ENCODE assay signal across 20 cellular contexts in the genomic region with DNA sequence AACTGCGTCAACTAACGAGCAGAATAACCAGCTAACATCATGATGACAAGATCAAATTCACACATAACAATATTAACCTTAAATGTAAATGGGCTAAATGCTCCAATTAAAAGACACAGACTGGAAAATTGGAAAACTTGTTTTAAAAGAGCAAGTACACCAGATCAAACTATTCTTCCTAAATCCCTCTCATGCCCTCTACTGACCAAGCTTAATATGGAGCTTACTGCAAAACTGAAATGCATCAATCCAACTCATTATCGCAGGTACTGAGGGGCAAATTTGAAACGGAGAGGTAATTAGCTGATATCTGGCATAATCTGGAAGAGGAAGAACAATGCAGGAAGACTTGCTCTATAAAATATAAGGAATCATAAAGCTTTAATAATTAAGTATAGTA.
DNase-seq lines count a peak whose midpoint lies in the region; ATAC-seq, FAIRE-seq and TF ChIP-seq lines count a peak whose summit lies in the region.
"Had no signal": no experiment of that assay in that cellular context is flagged by ENCODE, and none has a peak within 500 bp of the region (broad histone marks: within the 10 kb centered on the region; RNA-seq: fewer than 3 reads in every experiment).

No MANE protein-coding gene starts in this region.

- H3K27me3 ChIP-seq in mammary epithelial cell (ENCODE audit: insufficient read depth, low read length) (no peaks in the 10 kb centered on the region), K562 (ENCODE audit: control insufficient read depth in 2 of 2, insufficient read depth in 2 of 2, low read length in 2 of 2) (no peaks in the 10 kb centered on the region), ovary (no peaks in the 10 kb centered on the region)

- no peak overlapping the region for H3K4me3 Mint-ChIP-seq in MCF 10A (ENCODE audit: unreplicated experiment)
- H3K4me3 Mint-ChIP-seq: T-cell had no signal

- no peaks in the 10 kb centered on the region for H3K9me3 Mint-ChIP-seq in MCF 10A (ENCODE audit: unreplicated experiment)

- ATAC-seq in K562 = no peak
- ATAC-seq in HG03196 (IDR thresholded peaks at IDR 0.05; ENCODE audit: unreplicated experiment) = no peak
- ATAC-seq: HepG2, left ventricle myocardium superior, T-cell had no signal

- H3K36me3 ChIP-seq in mammary epithelial cell (ENCODE audit: insufficient read depth, low read length) (no peaks in the 10 kb centered on the region), K562 (ENCODE audit: control insufficient read depth, insufficient read depth, low read length) (no peaks in the 10 kb centered on the region), ovary (no peaks in the 10 kb centered on the region)

- peaks cover 5% of the 10 kb centered on the region for H3K9me3 ChIP-seq in mammary epithelial cell (replicated peaks; ENCODE audit: insufficient read depth, low read length)
- H3K9me3 ChIP-seq in K562 (replicated peaks; ENCODE audit: control insufficient read depth, insufficient read depth, low read depth, low read length) = no peaks in the 10 kb centered on the region
- H3K9me3 ChIP-seq in ovary = no peaks in the 10 kb centered on the region
- H3K9me3 ChIP-seq: Caco-2 had no signal

- intact Hi-C loops in MCF 10A (cut with micrococcal nuclease) (no loop called here), mammary epithelial cell (cut with micrococcal nuclease) (no loop called here), K562 (cut with micrococcal nuclease) (no loop called here), ovary (cut with DNase I) (no loop called here)

- H4K20me1 ChIP-seq in mammary epithelial cell (ENCODE audit: insufficient read depth, low read length) (no peaks in the 10 kb centered on the region), K562 (replicated peaks; ENCODE audit: control insufficient read depth, insufficient read depth, low read length) (no peaks in the 10 kb centered on the region)

- H3K27me3 Mint-ChIP-seq in MCF 10A (ENCODE audit: insufficient read depth, unreplicated experiment) = no peaks in the 10 kb centered on the region
- H3K27me3 Mint-ChIP-seq: T-cell had no signal

- FAIRE-seq in K562 (lab: Jason Lieb, UNC) = no peak
- FAIRE-seq: endometrium, HepG2 had no signal

- TF ChIP-seq POLR2A in K562 (conservative IDR thresholded peaks at IDR 0.05) (no peak), ovary (IDR thresholded peaks at IDR 0.05) (no peak), erythroblast (IDR thresholded peaks at IDR 0.05; ENCODE audit: low read length) (no peak)

- BruUV-seq in MCF 10A (replicated peaks; lab: Mats Ljungman, UMichigan) = no TSS peak
- BruUV-seq in mammary epithelial cell (replicated peaks; lab: Mats Ljungman, UMichigan) = no TSS peak
- BruUV-seq in K562 (replicated peaks; lab: Mats Ljungman, UMichigan) = no TSS peak

- H3K9ac ChIP-seq in mammary epithelial cell (ENCODE audit: insufficient read depth, low read length) (no peak overlapping the region), K562 (ENCODE audit: insufficient read depth in 1 of 2, low read depth in 2 of 2, low read length in 2 of 2) (no peak overlapping the region)
- H3K9ac ChIP-seq: parathyroid adenoma had no signal

- WGBS in mammary epithelial cell (ENCODE audit: low coverage, missing lambda C conversion rate) = 70% methylated on average over 4 of the region's 4 CpGs
- WGBS in K562 (ENCODE audit: insufficient coverage, low coverage, missing lambda C conversion rate) = 8% methylated on average over 4 of the region's 4 CpGs
- WGBS in ovary, 3 donors = 87 to 93% (median 92%) methylated on average over 4 of the region's 4 CpGs

- CTCF ChIA-PET in MCF 10A (lab: Yijun Ruan, JAX) = interaction anchor here (0.6 to 1.2 kb wide), 5 partner anchors 8 to 1351 kb away, joined by 3 to 4 read pairs (median 3); no protein-coding TSS in a partner anchor
- CTCF ChIA-PET in mammary epithelial cell (lab: Charles Lee; ENCODE audit: low non-redundant PET) = no interaction called here
- CTCF ChIA-PET in K562 (lab: Yijun Ruan, JAX; ENCODE audit: low intra/inter-chr PET ratio) = no interaction called here

- TF ChIP-seq EP300 in K562 (IDR thresholded peaks at IDR 0.05; ENCODE audit: low read length) = no peak
- TF ChIP-seq EP300 in ovary (IDR thresholded peaks at IDR 0.05) = no peak

- H3K4me1 ChIP-seq in mammary epithelial cell (ENCODE audit: insufficient read depth, low read length) = no peaks in the 10 kb centered on the region
- no peaks in the 10 kb centered on the region for H3K4me1 ChIP-seq in K562 (replicated peaks in 1 of 2; ENCODE audit: control insufficient read depth in 2 of 2, insufficient read depth in 2 of 2, low read length in 2 of 2)
- no peaks in the 10 kb centered on the region for H3K4me1 ChIP-seq in ovary (ENCODE audit: insufficient read depth)
- H3K4me1 ChIP-seq: Caco-2, parathyroid adenoma had no signal

- no peak overlapping the region for H3K4me3 ChIP-seq in mammary epithelial cell (replicated peaks in 1 of 3; ENCODE audit: insufficient read depth in 1 of 3, low read depth in 2 of 3, low read length in 3 of 3)
- H3K4me3 ChIP-seq in K562 = no peak overlapping the region
- no peak overlapping the region for H3K4me3 ChIP-seq in ovary

- in situ Hi-C loops in mammary epithelial cell (cut with MboI; ENCODE audit: low sequenced_read_pairs in 2 of 2) = no loop called here
- in situ Hi-C loops in K562 (cut with MboI) = no loop called here

- H3K27ac Mint-ChIP-seq in MCF 10A (ENCODE audit: low read depth, unreplicated experiment) = no peak overlapping the region
- H3K27ac Mint-ChIP-seq: T-cell had no signal

- no peaks in the 10 kb centered on the region for H3K36me3 Mint-ChIP-seq in MCF 10A (ENCODE audit: insufficient read depth, unreplicated experiment)
- H3K36me3 Mint-ChIP-seq: T-cell had no signal

- H3K79me2 ChIP-seq in mammary epithelial cell (ENCODE audit: insufficient read depth, low read length) (no peaks in the 10 kb centered on the region), K562 (ENCODE audit: control insufficient read depth, insufficient read depth, low read length) (no peaks in the 10 kb centered on the region)
- H3K79me2 ChIP-seq: parathyroid adenoma had no signal

- dilution Hi-C loops in mammary epithelial cell (cut with HindIII; ENCODE audit: low sequenced_read_pairs) = no loop called here

- POLR2A ChIA-PET in MCF 10A (lab: Yijun Ruan, JAX) (no interaction called here), K562 (lab: Yijun Ruan, JAX) (interaction anchor here (0.6 to 0.7 kb wide), 2 partner anchors 56 to 57 kb away, joined by 3 to 4 read pairs; no protein-coding TSS in a partner anchor)

- H2AFZ ChIP-seq in mammary epithelial cell (ENCODE audit: low read depth, low read length) = no peak overlapping the region
- H2AFZ ChIP-seq in K562 (ENCODE audit: low read depth, low read length) = no peak overlapping the region
- H2AFZ ChIP-seq: parathyroid adenoma had no signal

- TF ChIP-seq CTCF in MCF 10A (IDR thresholded peaks at IDR 0.05; ENCODE audit: unreplicated experiment) (peak; percentile 18), mammary epithelial cell (conservative IDR thresholded peaks at IDR 0.05 in 1 of 2, IDR thresholded peaks at IDR 0.05 in 1 of 2; ENCODE audit: extremely low read depth in 1 of 2, insufficient read depth in 1 of 2, low read depth in 1 of 2, low read length in 2 of 2) (no peak), K562 (IDR thresholded peaks at IDR 0.05 in 2 of 3, conservative IDR thresholded peaks at IDR 0.05 in 1 of 3; ENCODE audit: insufficient read depth in 2 of 3, low read depth in 1 of 3, low read length in 3 of 3) (no peak), ovary (IDR thresholded peaks at IDR 0.05) (no peak)

- no peak for TF ChIP-seq RAD21 in K562 (CRISPR knock-in tag; conservative IDR thresholded peaks at IDR 0.05 in 1 of 2, IDR thresholded peaks at IDR 0.05 in 1 of 2)

- DNase-seq in MCF 10A (ENCODE audit: unreplicated experiment) (no peak), mammary epithelial cell (no peak), NCI-H69 (lab: John Stamatoyannopoulos, UW) (peak; percentile 43), K562 (ENCODE audit: extremely low read depth in 1 of 4, low spot score in 3 of 4) (no peak), ovary (no peak), NCI-H128 (lab: John Stamatoyannopoulos, UW; ENCODE audit: unreplicated experiment) (no peak), erythroblast (lab: John Stamatoyannopoulos, UW) (no peak)
- DNase-seq: activated CD4-positive, CD25-positive, alpha-beta regulatory T cell; amygdala; foreskin melanocyte; left ventricle myocardium superior; NCI-H510A; stimulated activated CD4-positive, alpha-beta T cell treated with anti-CD3 and anti-CD28 coated beads, Interleukin-4, amount 100 ng/mL, for 1 hour; stimulated activated CD8-positive, alpha-beta memory T cell treated with anti-CD3 and anti-CD28 coated beads, Interleukin-4, amount 100 ng/mL, for 48 hours; T-cell had no signal

- H3K9me1 ChIP-seq in K562 (ENCODE audit: control insufficient read depth, insufficient read depth, low read length) = no peaks in the 10 kb centered on the region

- no peaks in the 10 kb centered on the region for H3K4me1 Mint-ChIP-seq in MCF 10A (ENCODE audit: insufficient read depth, unreplicated experiment)
- H3K4me1 Mint-ChIP-seq: T-cell had no signal

- no peak overlapping the region for H3K4me2 ChIP-seq in mammary epithelial cell (ENCODE audit: insufficient read depth, low read depth, low read length)
- H3K4me2 ChIP-seq in K562 (ENCODE audit: insufficient read depth, low read length) = no peak overlapping the region

- no peak overlapping the region for H3K27ac ChIP-seq in mammary epithelial cell (ENCODE audit: insufficient read depth, low read depth, low read length)
- H3K27ac ChIP-seq in K562 (ENCODE audit: extremely low read depth, low read depth, low read length) = no peak overlapping the region
- H3K27ac ChIP-seq in ovary = no peak overlapping the region
- H3K27ac ChIP-seq: parathyroid adenoma had no signal

TF ChIP-seq in K562, 482 proteins besides CTCF, POLR2A, EP300 and RAD21:
- TF ChIP-seq ZNF507 (tag; conservative IDR thresholded peaks at IDR 0.05) (peak; percentile 26), ETV1 (tag; conservative IDR thresholded peaks at IDR 0.05; ENCODE audit: low read depth) (no peak), NFE2L1 (tag; IDR thresholded peaks at IDR 0.05; ENCODE audit: borderline replicate concordance, low read depth) (no peak), ZNF77 (CRISPR knock-in tag; IDR thresholded peaks at IDR 0.05) (no peak), BRD9 (IDR thresholded peaks at IDR 0.05; ENCODE audit: low read depth, partially characterized antibody) (no peak), SPI1 (IDR thresholded peaks at IDR 0.05; ENCODE audit: borderline replicate concordance, low read depth, low read length) (no peak)
